In genomic region chr1:30677471-30677870, GRCh38 we compare ENCODE assay signal across 26 cellular contexts. TPM values are rescaled to one million over a fixed set of nuclear protein-coding genes. Genes with fewer than 3 reads are reported as not detected.
DNase-seq lines count a peak whose midpoint lies in the region; ATAC-seq, FAIRE-seq and TF ChIP-seq lines count a peak whose summit lies in the region.
"Had no signal": no experiment of that assay in that cellular context is flagged by ENCODE, and none has a peak within 500 bp of the region (broad histone marks: within the 10 kb centered on the region; RNA-seq: fewer than 3 reads in every experiment).

No MANE protein-coding gene starts in this region.

- peaks cover 0 to 12% (median 3%) of the 10 kb centered on the region in 4 donors for H3K9me3 ChIP-seq in Peyer's patch

- TF ChIP-seq POLR2A in Peyer's patch (IDR thresholded peaks at IDR 0.05), result peak in 1 of 2 donors; percentile 10

- no peaks in the 10 kb centered on the region for H3K4me1 ChIP-seq in Peyer's patch
- H3K4me1 ChIP-seq: BLaER1 had no signal

- ATAC-seq in esophagus mucosa (peak; percentile 75), GM21576 (IDR thresholded peaks at IDR 0.05; ENCODE audit: unreplicated experiment) (no peak), GM19455 (IDR thresholded peaks at IDR 0.05; ENCODE audit: unreplicated experiment) (no peak), GM18861 (IDR thresholded peaks at IDR 0.05; ENCODE audit: unreplicated experiment) (no peak)
- ATAC-seq: CD8-positive, alpha-beta T cell had no signal

- TF ChIP-seq CTCF in Peyer's patch (IDR thresholded peaks at IDR 0.05), result no peak
- no peak for TF ChIP-seq CTCF in bronchial epithelial cell (IDR thresholded peaks at IDR 0.05; ENCODE audit: insufficient read depth, low read length, severe bottlenecking)

- H3K27me3 ChIP-seq in Peyer's patch, result no peaks in the 10 kb centered on the region
- no peaks in the 10 kb centered on the region for H3K27me3 ChIP-seq in bronchial epithelial cell (ENCODE audit: control insufficient read depth, insufficient read depth, low read length)
- H3K27me3 ChIP-seq: BLaER1 had no signal

- H3K4me3 ChIP-seq in Peyer's patch (no peak overlapping the region), bronchial epithelial cell (ENCODE audit: low read depth, low read length) (no peak overlapping the region)
- H3K4me3 ChIP-seq: BLaER1 had no signal

- H3K27ac ChIP-seq in Peyer's patch, result peak overlapping the region in 1 of 4 donors; percentile 35
- H3K27ac ChIP-seq: BLaER1 had no signal

- DNase-seq in Peyer's patch, result peak in 2 of 3 donors; percentile 57 to 73
- DNase-seq in bronchial epithelial cell (ENCODE audit: low read depth), result peak; percentile 38
- peak; percentile 64 for DNase-seq in renal cortical epithelial cell (ENCODE audit: low read depth)
- no peak for DNase-seq in SKM-1 (lab: John Stamatoyannopoulos, UW; ENCODE audit: unreplicated experiment)
- DNase-seq: CD8-positive, alpha-beta T cell; DMS53; EL; KG1; MV-4-11; NCI-H1417; NCI-H187; NCI-H2107; NCI-H510A; NCI-H748 treated with DMSO at 0.1 percent for 48 hours; NK-92 treated with Interleukin-12 subunit alpha and Interleukin-12 subunit beta, amount 100 ng/mL, for 24 hours; SIG-M5 had no signal

- FAIRE-seq in bronchial epithelial cell (lab: Jason Lieb, UNC), result peak; percentile 93
- FAIRE-seq: A204.1, GM12892, GM18507, H54 had no signal

- no peaks in the 10 kb centered on the region for H3K36me3 ChIP-seq in Peyer's patch
- no peaks in the 10 kb centered on the region for H3K36me3 ChIP-seq in bronchial epithelial cell (ENCODE audit: control insufficient read depth, insufficient read depth, low read length)
- H3K36me3 ChIP-seq: BLaER1 had no signal

RNA-seq across cellular contexts. Expression of gene MATN1, which starts 45.9 kb away (rescaled TPM):
- total RNA-seq in Peyer's patch (not detected), bronchial epithelial cell (not detected in 2 replicates), esophagus mucosa (not detected), renal cortical epithelial cell (not detected in 2 replicates)
- total RNA-seq: HT-29 had no signal
